Comparison of ENCODE assay signal across 28 cellular contexts in the genomic region with DNA sequence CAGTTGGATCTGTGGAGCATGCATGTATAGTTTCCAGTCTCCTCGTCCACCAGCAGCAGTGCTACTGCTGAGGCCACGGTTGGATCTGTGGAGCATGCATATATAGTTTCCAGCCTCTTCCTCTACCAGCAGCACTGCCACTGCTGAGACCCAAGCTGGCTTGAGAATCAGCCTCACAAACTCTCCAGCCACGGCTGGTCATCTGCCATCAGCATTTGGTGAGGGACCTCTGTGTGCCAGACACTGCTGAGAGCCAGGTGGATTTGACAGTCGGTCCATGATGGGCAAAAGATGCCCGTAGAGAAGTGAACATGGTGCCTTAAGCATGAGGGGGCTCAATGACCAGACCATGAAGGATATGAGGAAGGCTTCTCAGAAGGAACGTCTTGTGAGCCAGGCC. TPM values are rescaled to one million over a fixed set of nuclear protein-coding genes. Genes with fewer than 3 reads are reported as not detected.
A peak's percentile ranks its signal among the peaks of the same experiment; 100 is the strongest.
DNase-seq lines count a peak whose midpoint lies in the region; ATAC-seq and TF ChIP-seq lines count a peak whose summit lies in the region.
"Had no signal": no experiment of that assay in that cellular context is flagged by ENCODE, and none has a peak within 500 bp of the region (broad histone marks: within the 10 kb centered on the region; RNA-seq: fewer than 3 reads in every experiment).

No MANE protein-coding gene starts in this region.

- H4K91ac ChIP-seq in trophoblast cell (ENCODE audit: low read depth, low read length), result peak overlapping the region; percentile 64

- no peak for ATAC-seq in Right ventricle myocardium inferior
- ATAC-seq in left cardiac atrium, result no peak
- no peak for ATAC-seq in GM21825 (IDR thresholded peaks at IDR 0.05; ENCODE audit: unreplicated experiment)
- ATAC-seq: GM23338 had no signal

- H2AK5ac ChIP-seq in trophoblast cell (ENCODE audit: low read length), result peak overlapping the region; percentile 76

- H4K12ac ChIP-seq in trophoblast cell (ENCODE audit: low read depth, low read length), result no peak overlapping the region

- intact Hi-C loops in Right ventricle myocardium inferior (cut with DNase I) (loop anchor here (10.0 kb wide), 2 partner anchors 314 to 524 kb away; no protein-coding TSS in a partner anchor), left cardiac atrium (cut with DNase I) (loop anchor here in 1 of 2 donors (10.0 kb wide), 1 partner anchor 314 kb away; no protein-coding TSS in a partner anchor)

- peaks cover 3% of the 10 kb centered on the region for H3K79me1 ChIP-seq in trophoblast cell (ENCODE audit: low read length)

- H3K36me3 Mint-ChIP-seq in endothelial cell (ENCODE audit: low read depth, unreplicated experiment), result peaks cover 19% of the 10 kb centered on the region

- H3K4me2 ChIP-seq in trophoblast cell (ENCODE audit: low read length), result no peak overlapping the region
- H3K4me2 ChIP-seq: BLaER1, GM23338 had no signal

- peaks cover 3% of the 10 kb centered on the region in 2 experiments for H3K36me3 ChIP-seq in trophoblast cell (ENCODE audit: control insufficient read depth in 1 of 2, insufficient read depth in 2 of 2, low read length in 2 of 2)

- peaks cover 3% of the 10 kb centered on the region for H3K4me1 Mint-ChIP-seq in endothelial cell (ENCODE audit: unreplicated experiment)

- no peaks in the 10 kb centered on the region for H3K79me2 ChIP-seq in trophoblast cell (ENCODE audit: control insufficient read depth, insufficient read depth, low read length, poor library complexity)

- WGBS in trophoblast cell (ENCODE audit: extremely low coverage, insufficient coverage, insufficient read length), result no CpG with 5 or more reads among the region's 6 CpGs

- H3K23ac ChIP-seq in trophoblast cell (ENCODE audit: low read length), result no peak overlapping the region

- no peak overlapping the region for H3K27ac Mint-ChIP-seq in endothelial cell (ENCODE audit: unreplicated experiment)
- H3K27ac Mint-ChIP-seq: CD4-positive, alpha-beta T cell; GM23338 had no signal

- H3K27ac ChIP-seq in coronary artery (peak overlapping the region; percentile 78 to 88), trophoblast cell (ENCODE audit: low read depth, low read length) (no peak overlapping the region)
- H3K27ac ChIP-seq: 22Rv1, BLaER1, HL-60, Peyer's patch, SJCRH30 had no signal

- H2BK12ac ChIP-seq in trophoblast cell (ENCODE audit: low read length), result peak overlapping the region; percentile 55

- H3K9me3 ChIP-seq in trophoblast cell (ENCODE audit: insufficient read depth, low read depth, low read length), result peaks cover 2% of the 10 kb centered on the region
- H3K9me3 ChIP-seq: BLaER1, Caco-2, Peyer's patch, SJCRH30 had no signal

- H3K4ac ChIP-seq in trophoblast cell (ENCODE audit: low read depth, low read length), result peak overlapping the region; percentile 56

- no peak overlapping the region for H4K8ac ChIP-seq in trophoblast cell (ENCODE audit: low read depth, low read length)

- H2BK5ac ChIP-seq in trophoblast cell (ENCODE audit: low read depth, low read length, poor library complexity), result no peak overlapping the region

- H3K4me1 ChIP-seq in trophoblast cell (ENCODE audit: control insufficient read depth in 1 of 2, insufficient read depth in 2 of 2, low read length in 2 of 2), result peaks cover 15 to 17% of the 10 kb centered on the region in 2 experiments
- H3K4me1 ChIP-seq: BLaER1, Caco-2, Peyer's patch, SJCRH30 had no signal

- H3K27me3 ChIP-seq in trophoblast cell (ENCODE audit: insufficient read depth, low read length), result no peaks in the 10 kb centered on the region
- H3K27me3 ChIP-seq: BLaER1, Peyer's patch, SJCRH30 had no signal

- TF ChIP-seq CTCF in coronary artery (IDR thresholded peaks at IDR 0.05), result no peak
- TF ChIP-seq CTCF in endothelial cell (IDR thresholded peaks at IDR 0.05; ENCODE audit: unreplicated experiment), result no peak

- H3K27me3 Mint-ChIP-seq in endothelial cell (ENCODE audit: unreplicated experiment), result peaks cover 1% of the 10 kb centered on the region
- H3K27me3 Mint-ChIP-seq: CD4-positive, alpha-beta T cell had no signal

- no peaks in the 10 kb centered on the region for H3K9me3 Mint-ChIP-seq in endothelial cell (ENCODE audit: unreplicated experiment)
- H3K9me3 Mint-ChIP-seq: CD4-positive, alpha-beta T cell; GM23338 had no signal

- no peak overlapping the region for H3K4me3 Mint-ChIP-seq in endothelial cell (ENCODE audit: unreplicated experiment)
- H3K4me3 Mint-ChIP-seq: CD4-positive, alpha-beta T cell; GM23338 had no signal

- H3K9ac ChIP-seq in trophoblast cell (ENCODE audit: low read length), result no peak overlapping the region
- H3K9ac ChIP-seq: BLaER1 had no signal

- DNase-seq in Right ventricle myocardium inferior (ENCODE audit: missing footprints) (peak; percentile 37), left cardiac atrium (no peak), coronary artery (ENCODE audit: low spot score) (no peak), trophoblast cell (no peak), iPS-NIHi11 (ENCODE audit: low spot score) (no peak), cortex of kidney (lab: John Stamatoyannopoulos, UW) (no peak), endothelial cell (ENCODE audit: low spot score) (no peak)
- DNase-seq: ACHN; CD4-positive, alpha-beta T cell; DMS 273 treated with DMSO at 0.1 percent for 48 hours; DND-41; HCEC 1CT; KBM-7; NCI-H1092; NCI-H1436; NCI-H187 treated with DMSO at 0.1 percent for 48 hours; NCI-H2107; NCI-H2227 treated with DMSO at 0.1 percent for 48 hours; NCI-H510A; NCI-H748 treated with DMSO at 0.1 percent for 48 hours; Peyer's patch; SJCRH30 had no signal

- peak overlapping the region; percentile 16 for H2BK120ac ChIP-seq in trophoblast cell (ENCODE audit: insufficient read depth, low read length, poor library complexity)

- H3K18ac ChIP-seq in trophoblast cell (ENCODE audit: low read length), result no peak overlapping the region

- no peak overlapping the region for H2AFZ ChIP-seq in trophoblast cell (ENCODE audit: insufficient read depth, low read length, poor library complexity)
- H2AFZ ChIP-seq: GM23338 had no signal

- H3K14ac ChIP-seq in trophoblast cell (ENCODE audit: low read length), result peak overlapping the region; percentile 37

- H3K4me3 ChIP-seq in coronary artery (no peak overlapping the region), trophoblast cell (ENCODE audit: low read depth, low read length) (no peak overlapping the region)
- H3K4me3 ChIP-seq: BLaER1, GM23338, Peyer's patch, SJCRH30 had no signal

RNA-seq across cellular contexts. Expression of gene SLC9A8, which starts 46.4 kb away (rescaled TPM):
- total RNA-seq in Right ventricle myocardium inferior (4.7 TPM), left cardiac atrium (1 to 10 TPM; 6.4 to 6.5 TPM), endothelial cell (ENCODE audit: unreplicated experiment) (10.5 TPM)
- 3.5 TPM in 2 replicates for polyA plus RNA-seq in trophoblast cell (2013)

RNA-seq across cellular contexts. Expression of gene SPATA2, which starts 56.3 kb away (rescaled TPM):
- total RNA-seq in Right ventricle myocardium inferior, result 8.0 TPM
- 1 to 10 TPM; 6.5 to 6.8 TPM for total RNA-seq in left cardiac atrium
- 8.8 and 9.0 TPM in 2 replicates for polyA plus RNA-seq in trophoblast cell (2013)
- total RNA-seq in endothelial cell (ENCODE audit: unreplicated experiment), result 8.4 TPM
